Comparison of ENCODE assay signal across 18 cellular contexts in the genomic region with DNA sequence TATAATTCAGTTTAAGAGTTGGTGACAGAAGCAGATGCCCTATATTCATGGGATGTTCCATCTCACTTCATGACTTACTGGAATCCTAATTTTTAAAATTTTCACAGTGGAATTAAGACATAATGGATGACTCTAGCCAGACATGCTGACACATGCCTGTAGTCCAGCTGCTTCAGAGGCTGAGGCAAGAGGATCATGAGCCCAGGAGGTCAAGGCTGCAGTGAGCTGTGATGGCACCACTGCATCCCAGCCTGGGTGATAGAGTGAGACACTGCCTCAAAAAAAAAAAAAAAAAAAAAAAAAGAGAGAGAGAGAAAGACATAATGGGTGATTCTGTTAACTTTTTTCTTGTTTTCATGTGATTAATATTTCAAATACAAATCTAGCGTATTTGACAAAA.
DNase-seq lines count a peak whose midpoint lies in the region; ATAC-seq, FAIRE-seq and TF ChIP-seq lines count a peak whose summit lies in the region.
"Had no signal": no experiment of that assay in that cellular context is flagged by ENCODE, and none has a peak within 500 bp of the region (broad histone marks: within the 10 kb centered on the region; RNA-seq: fewer than 3 reads in every experiment).

No MANE protein-coding gene starts in this region.

- H3K36me3 ChIP-seq in left ventricle myocardium inferior (peaks cover 56% of the 10 kb centered on the region), gastroesophageal sphincter (peaks cover 4 to 43% of the 10 kb centered on the region in 2 donors), rectal smooth muscle tissue (ENCODE audit: control insufficient read depth, insufficient read depth, low read length) (peaks cover 12% of the 10 kb centered on the region), pancreas (peaks cover 2 to 57% (median 14%) of the 10 kb centered on the region in 3 donors)
- peaks cover 43% of the 10 kb centered on the region for H3K36me3 ChIP-seq in effector memory CD4-positive, alpha-beta T cell (ENCODE audit: control insufficient read depth, insufficient read depth, low read length)
- H3K36me3 ChIP-seq: ovary had no signal

- H3K9ac ChIP-seq in rectal smooth muscle tissue (ENCODE audit: low read length): no peak overlapping the region

- H3K4me1 ChIP-seq in left ventricle myocardium inferior (peaks cover 94% of the 10 kb centered on the region), gastroesophageal sphincter (peaks cover 29 to 72% (median 35%) of the 10 kb centered on the region in 3 donors), rectal smooth muscle tissue (ENCODE audit: control insufficient read depth, insufficient read depth, low read length) (peaks cover 31% of the 10 kb centered on the region), pancreas (peaks cover 0 to 24% (median 17%) of the 10 kb centered on the region in 3 donors)
- H3K4me1 ChIP-seq in effector memory CD4-positive, alpha-beta T cell (ENCODE audit: control insufficient read depth, insufficient read depth, low read length, poor library complexity, severe bottlenecking): peaks cover 17% of the 10 kb centered on the region

- TF ChIP-seq CTCF in left ventricle myocardium inferior (IDR thresholded peaks at IDR 0.05; ENCODE audit: borderline replicate concordance) (no peak), gastroesophageal sphincter (IDR thresholded peaks at IDR 0.05) (no peak), pancreas (IDR thresholded peaks at IDR 0.05) (no peak)

- no peak for FAIRE-seq in pancreas (lab: Jason Lieb, UNC)
- FAIRE-seq: urothelium cell line had no signal

- TF ChIP-seq POLR2A in gastroesophageal sphincter (IDR thresholded peaks at IDR 0.05): no peak

- TF ChIP-seq EP300 in gastroesophageal sphincter (IDR thresholded peaks at IDR 0.05): no peak

- peak overlapping the region; percentile 84 for H3K27ac ChIP-seq in left ventricle myocardium inferior (replicated peaks)
- peak overlapping the region; percentile 52 to 82 (median 72) for H3K27ac ChIP-seq in gastroesophageal sphincter
- peak overlapping the region; percentile 7 for H3K27ac ChIP-seq in rectal smooth muscle tissue (ENCODE audit: low read depth, low read length)
- H3K27ac ChIP-seq in effector memory CD4-positive, alpha-beta T cell (ENCODE audit: insufficient read depth, low read length, poor library complexity, severe bottlenecking): no peak overlapping the region
- no peak overlapping the region for H3K27ac ChIP-seq in pancreas
- H3K27ac ChIP-seq: RWPE1 had no signal

- H3K27me3 ChIP-seq in left ventricle myocardium inferior (ENCODE audit: low read depth) (no peaks in the 10 kb centered on the region), gastroesophageal sphincter (no peaks in the 10 kb centered on the region), rectal smooth muscle tissue (ENCODE audit: control insufficient read depth, insufficient read depth, low read length) (no peaks in the 10 kb centered on the region), pancreas (no peaks in the 10 kb centered on the region)
- no peaks in the 10 kb centered on the region for H3K27me3 ChIP-seq in effector memory CD4-positive, alpha-beta T cell (replicated peaks; ENCODE audit: control insufficient read depth, insufficient read depth, low read length, poor library complexity, severe bottlenecking)
- H3K27me3 ChIP-seq: dorsolateral prefrontal cortex, ovary had no signal

- H3K4me3 ChIP-seq in left ventricle myocardium inferior: no peak overlapping the region
- H3K4me3 ChIP-seq in gastroesophageal sphincter: no peak overlapping the region
- H3K4me3 ChIP-seq in rectal smooth muscle tissue (ENCODE audit: low read length): no peak overlapping the region
- no peak overlapping the region for H3K4me3 ChIP-seq in effector memory CD4-positive, alpha-beta T cell (ENCODE audit: insufficient read depth, low read depth, low read length, poor library complexity, severe bottlenecking)
- H3K4me3 ChIP-seq in pancreas: no peak overlapping the region
- H3K4me3 ChIP-seq: dorsolateral prefrontal cortex, ovary had no signal

- intact Hi-C loops in left ventricle myocardium inferior (cut with micrococcal nuclease) (no loop called here), cardiac septum (cut with DNase I) (no loop called here), pancreas (cut with DNase I) (no loop called here)

- DNase-seq in left ventricle myocardium inferior (no peak), cardiac septum (ENCODE audit: low spot score) (no peak), pancreas (no peak)
- DNase-seq in effector memory CD4-positive, alpha-beta T cell: no peak
- DNase-seq: activated T-cell treated with anti-CD3 and anti-CD28 coated beads, Interleukin-2, amount 50 U/mL, for 4 hours; amniotic stem cell; dorsolateral prefrontal cortex; midbrain; NCI-H187 treated with DMSO at 0.1 percent for 48 hours; NCI-H774; T-helper 2 cell had no signal

- H3K9me3 ChIP-seq in left ventricle myocardium inferior (replicated peaks) (no peaks in the 10 kb centered on the region), gastroesophageal sphincter (no peaks in the 10 kb centered on the region), pancreas (no peaks in the 10 kb centered on the region)
- H3K9me3 ChIP-seq in effector memory CD4-positive, alpha-beta T cell (ENCODE audit: control insufficient read depth, low read length): no peaks in the 10 kb centered on the region
- H3K9me3 ChIP-seq: ovary had no signal

- 80 to 89% methylated on average over 1 of the region's 1 CpG for WGBS in gastroesophageal sphincter (ENCODE audit: low coverage in 1 of 2), 2 donors
- WGBS in pancreas, 2 donors: 86 to 92% methylated on average over 1 of the region's 1 CpG

- peak; percentile 25 for ATAC-seq in gastroesophageal sphincter
- no peak for ATAC-seq in pancreas
- no peak for ATAC-seq in HG03469 (IDR thresholded peaks at IDR 0.05; ENCODE audit: unreplicated experiment)
- no peak for ATAC-seq in HG03565 (IDR thresholded peaks at IDR 0.05; ENCODE audit: unreplicated experiment)
- ATAC-seq: activated T-cell treated with anti-CD3 and anti-CD28 coated beads, Interleukin-2, amount 50 U/mL, for 4 hours had no signal

Comparison
In these comparisons a context has a peak if more than half of its experiments do, and no peak if none do; other contexts are left out.
1. H3K27ac ChIP-seq: peak in left ventricle myocardium inferior (single experiment), gastroesophageal sphincter (4 of 4) and rectal smooth muscle tissue (single experiment); none in effector memory CD4-positive, alpha-beta T cell (single experiment) and pancreas (0 of 4).